Comparison of ENCODE assay signal across 16 cellular contexts in genomic region chr4:77022581-77023133, GRCh38. TPM values are rescaled to one million over a fixed set of nuclear protein-coding genes. Genes with fewer than 3 reads are reported as not detected.
DNase-seq lines count a peak whose midpoint lies in the region; ATAC-seq and TF ChIP-seq lines count a peak whose summit lies in the region.
"Had no signal": no experiment of that assay in that cellular context is flagged by ENCODE, and none has a peak within 500 bp of the region (broad histone marks: within the 10 kb centered on the region; RNA-seq: fewer than 3 reads in every experiment).

No MANE protein-coding gene starts in this region.

- DNase-seq in coronary artery (ENCODE audit: low spot score) (no peak), lower lobe of right lung (no peak), germinal center (ENCODE audit: low spot score) (no peak), Karpas-422 (no peak), activated gamma-delta T cell (lab: John Stamatoyannopoulos, UW) (no peak), NCI-H526 (lab: John Stamatoyannopoulos, UW) (no peak)
- DNase-seq: activated CD8-positive, alpha-beta T cell treated with anti-CD3 and anti-CD28 coated beads, Interleukin-2, amount 10 ng/mL, durations not matched to agents 7 days and 5 days; aorta; BE2C; heart right ventricle; KBM-7; naive B cell; NCI-H524 treated with DMSO at 0.1 percent for 48 hours; transverse colon had no signal

- H3K79me2 ChIP-seq in ACC112 (ENCODE audit: control insufficient read depth, insufficient read depth, low read length, unreplicated experiment): no peaks in the 10 kb centered on the region
- H3K79me2 ChIP-seq in Karpas-422 (ENCODE audit: low read length): no peaks in the 10 kb centered on the region

- ATAC-seq in lower lobe of right lung: no peak
- ATAC-seq: activated CD8-positive, alpha-beta T cell treated with anti-CD3 and anti-CD28 coated beads, Interleukin-2, amount 10 ng/mL, durations not matched to agents 7 days and 5 days had no signal

- H3K27ac ChIP-seq in ACC112 (ENCODE audit: low read depth, low read length) (peak overlapping the region; percentile 61), HUES48 (ENCODE audit: low read depth, low read length) (peak overlapping the region; percentile 72), coronary artery (peak overlapping the region; percentile 3 to 5), lower lobe of right lung (peak overlapping the region; percentile 46), Karpas-422 (ENCODE audit: low read length) (no peak overlapping the region)
- H3K27ac ChIP-seq: transverse colon had no signal

- H2AFZ ChIP-seq in ACC112 (ENCODE audit: low read length, unreplicated experiment) (no peak overlapping the region), Karpas-422 (ENCODE audit: low read length) (no peak overlapping the region)

- no peak overlapping the region for H3K9ac ChIP-seq in HUES48 (ENCODE audit: low read depth, low read length)
- no peak overlapping the region for H3K9ac ChIP-seq in Karpas-422 (ENCODE audit: low read length)

- no peaks in the 10 kb centered on the region for H3K9me2 ChIP-seq in Karpas-422 (replicated peaks; ENCODE audit: insufficient read depth, low read length)

- H3K4me1 ChIP-seq in ACC112 (ENCODE audit: control insufficient read depth, insufficient read depth, low read length, unreplicated experiment) (peaks cover 32% of the 10 kb centered on the region), HUES48 (ENCODE audit: control insufficient read depth, insufficient read depth, low read length) (peaks cover 17% of the 10 kb centered on the region), lower lobe of right lung (peaks cover 22% of the 10 kb centered on the region), Karpas-422 (ENCODE audit: low read length) (no peaks in the 10 kb centered on the region)
- H3K4me1 ChIP-seq: BE2C, transverse colon had no signal

- H3K4me3 ChIP-seq in ACC112 (ENCODE audit: low read depth, low read length): no peak overlapping the region
- no peak overlapping the region; the same call in 1 of the 2 replicates for H3K4me3 ChIP-seq in HUES48 (ENCODE audit: low read depth, low read length)
- no peak overlapping the region for H3K4me3 ChIP-seq in coronary artery
- H3K4me3 ChIP-seq in lower lobe of right lung: no peak overlapping the region
- no peak overlapping the region for H3K4me3 ChIP-seq in Karpas-422 (ENCODE audit: low read length)
- H3K4me3 ChIP-seq: heart right ventricle, transverse colon had no signal

- H3K27me3 ChIP-seq in ACC112 (ENCODE audit: insufficient read depth, low read length) (no peaks in the 10 kb centered on the region), HUES48 (ENCODE audit: control insufficient read depth, insufficient read depth, low read length) (no peaks in the 10 kb centered on the region), lower lobe of right lung (ENCODE audit: low read depth) (no peaks in the 10 kb centered on the region), Karpas-422 (ENCODE audit: low read length) (no peaks in the 10 kb centered on the region)
- H3K27me3 ChIP-seq: BE2C, heart right ventricle, transverse colon had no signal

- H3K36me3 ChIP-seq in ACC112 (ENCODE audit: insufficient read depth, low read length): peaks cover 23% of the 10 kb centered on the region; the same call in 1 of the 2 replicates
- peaks cover 76% of the 10 kb centered on the region for H3K36me3 ChIP-seq in HUES48 (ENCODE audit: control insufficient read depth, insufficient read depth, low read length)
- peaks cover 79% of the 10 kb centered on the region for H3K36me3 ChIP-seq in lower lobe of right lung
- H3K36me3 ChIP-seq in Karpas-422 (ENCODE audit: insufficient read depth, low read length): no peaks in the 10 kb centered on the region; the same call in 1 of the 2 replicates

- no peak for TF ChIP-seq CTCF in coronary artery (IDR thresholded peaks at IDR 0.05)
- TF ChIP-seq CTCF in lower lobe of right lung (IDR thresholded peaks at IDR 0.05): no peak

- no peaks in the 10 kb centered on the region for H4K20me1 ChIP-seq in Karpas-422 (ENCODE audit: insufficient read depth, low read depth, low read length)

- H3K9me3 ChIP-seq in HUES48 (ENCODE audit: control insufficient read depth, insufficient read depth, low read length): no peaks in the 10 kb centered on the region
- H3K9me3 ChIP-seq in lower lobe of right lung: no peaks in the 10 kb centered on the region
- no peaks in the 10 kb centered on the region for H3K9me3 ChIP-seq in Karpas-422 (ENCODE audit: low read length)
- H3K9me3 ChIP-seq: BE2C, heart right ventricle, transverse colon had no signal

- intact Hi-C loops in lower lobe of right lung (cut with DNase I): no loop called here

- H3K4me2 ChIP-seq in Karpas-422 (ENCODE audit: low read depth, low read length, poor library complexity, severe bottlenecking): no peak overlapping the region

RNA-seq across cellular contexts. Expression of gene CCNI, which starts 53.1 kb away (rescaled TPM):
- 327 TPM for total RNA-seq in lower lobe of right lung
- total RNA-seq in Karpas-422 (2014; rRNA removed; shearing (Covaris generic); ENCODE audit: low replicate concordance): 54.1 and 105 TPM in 2 replicates
